15 cellular contexts compared by ENCODE assay signal in genomic region chr3:197495059-197495455, GRCh38.
DNase-seq lines count a peak whose midpoint lies in the region; ATAC-seq, FAIRE-seq and TF ChIP-seq lines count a peak whose summit lies in the region.
"Had no signal": no experiment of that assay in that cellular context is flagged by ENCODE, and none has a peak within 500 bp of the region (broad histone marks: within the 10 kb centered on the region; RNA-seq: fewer than 3 reads in every experiment).

No MANE protein-coding gene starts in this region.

- no peaks in the 10 kb centered on the region for H3K27me3 Mint-ChIP-seq in Calu3 (ENCODE audit: unreplicated experiment)
- H3K27me3 Mint-ChIP-seq: activated naive CD4-positive, alpha-beta T cell treated with anti-CD3 and anti-CD28 coated beads, Interleukin-2, amount 50 U/mL, for 24 hours had no signal

- no peak overlapping the region for H3K27ac Mint-ChIP-seq in Calu3 (ENCODE audit: unreplicated experiment)
- H3K27ac Mint-ChIP-seq: activated naive CD4-positive, alpha-beta T cell treated with anti-CD3 and anti-CD28 coated beads, Interleukin-2, amount 50 U/mL, for 24 hours; mesothelial cell of epicardium had no signal

- BruUV-seq in Calu3 (replicated peaks; lab: Mats Ljungman, UMichigan), result no TSS peak

- FAIRE-seq in GM12891 (lab: Jason Lieb, UNC), result no peak
- FAIRE-seq: islet of Langerhans had no signal

- H3K27ac ChIP-seq in skin epidermis, result peak overlapping the region in 19 of 21 experiments; percentile 22 to 85 (median 72)

- no peak overlapping the region for H3K4me3 ChIP-seq in skin epidermis
- H3K4me3 ChIP-seq: Peyer's patch had no signal

- no peak for TF ChIP-seq CTCF in Calu3 (IDR thresholded peaks at IDR 0.05; ENCODE audit: unreplicated experiment)

- no peak for TF ChIP-seq POLR2A in GM12891 (IDR thresholded peaks at IDR 0.05; ENCODE audit: low read depth, low read length)

- DNase-seq in Calu3 (no peak), GM12891 (ENCODE audit: insufficient read length, low spot score) (no peak)
- DNase-seq in activated CD4-positive, alpha-beta T cell treated with anti-CD3 and anti-CD28 coated beads, Interleukin-2, amount 50 U/mL, for 4 hours, result no peak
- DNase-seq in stimulated activated CD4-positive, alpha-beta T cell treated with anti-CD3 and anti-CD28 coated beads, Interleukin-12 subunit alpha, Interleukin-12 subunit beta, amount 100 ng/mL, for 4 hours, result no peak
- DNase-seq: activated CD4-positive, CD25-positive, alpha-beta regulatory T cell treated with anti-CD3 and anti-CD28 coated beads, Interleukin-2, amount 50 U/mL, for 72 hours; MM.1S; NCI-H2029 treated with DMSO at 0.1 percent for 48 hours; Peyer's patch had no signal

- H3K4me1 Mint-ChIP-seq in Calu3 (ENCODE audit: low read depth, unreplicated experiment), result peaks cover 36% of the 10 kb centered on the region
- H3K4me1 Mint-ChIP-seq: activated naive CD4-positive, alpha-beta T cell treated with anti-CD3 and anti-CD28 coated beads, Interleukin-2, amount 50 U/mL, for 24 hours had no signal

- CTCF ChIA-PET in Calu3 (lab: Charles Lee), result no interaction called here

- intact Hi-C loops in Calu3 (cut with micrococcal nuclease; ENCODE audit: unreplicated experiment), result no loop called here

- no peak overlapping the region for H3K4me3 Mint-ChIP-seq in Calu3 (ENCODE audit: low read depth, unreplicated experiment)
- H3K4me3 Mint-ChIP-seq: activated naive CD4-positive, alpha-beta T cell treated with anti-CD3 and anti-CD28 coated beads, Interleukin-2, amount 50 U/mL, for 24 hours; mesothelial cell of epicardium had no signal

- H3K36me3 Mint-ChIP-seq in Calu3 (ENCODE audit: insufficient read depth, unreplicated experiment), result peaks cover 8% of the 10 kb centered on the region
- H3K36me3 Mint-ChIP-seq: activated naive CD4-positive, alpha-beta T cell treated with anti-CD3 and anti-CD28 coated beads, Interleukin-2, amount 50 U/mL, for 24 hours had no signal

- ATAC-seq in GM18861 (IDR thresholded peaks at IDR 0.05; ENCODE audit: unreplicated experiment) (peak; percentile 26), HG03342 (IDR thresholded peaks at IDR 0.05; ENCODE audit: unreplicated experiment) (peak; percentile 41), esophagus mucosa (peak; percentile 3)

- no peaks in the 10 kb centered on the region for H3K9me3 Mint-ChIP-seq in Calu3 (ENCODE audit: low read depth, unreplicated experiment)
- H3K9me3 Mint-ChIP-seq: activated naive CD4-positive, alpha-beta T cell treated with anti-CD3 and anti-CD28 coated beads, Interleukin-2, amount 50 U/mL, for 24 hours had no signal

TF ChIP-seq in GM12891, 5 proteins besides CTCF, POLR2A, EP300 and RAD21:
- TF ChIP-seq SPI1 (IDR thresholded peaks at IDR 0.05; ENCODE audit: low read depth, low read length) (no peak), TAF1 (IDR thresholded peaks at IDR 0.05; ENCODE audit: low read depth, low read length) (no peak), PAX5 (IDR thresholded peaks at IDR 0.05; ENCODE audit: insufficient read depth, low read length, severe bottlenecking) (no peak), POLR2AphosphoS5 (IDR thresholded peaks at IDR 0.05; ENCODE audit: low read depth, low read length) (no peak), POU2F2 (IDR thresholded peaks at IDR 0.05; ENCODE audit: low read depth, low read length) (no peak)
